ENCODE assay signal across 1 cellular context in genomic region chr5:120615967-120616645, GRCh38.
TF ChIP-seq lines count a peak whose summit lies in the region.

No MANE protein-coding gene starts in this region.

TF ChIP-seq in GM23338, 12 proteins besides CTCF, POLR2A, EP300 and RAD21 (continued from another document):
- TF ChIP-seq EZH2 (IDR thresholded peaks at IDR 0.05; ENCODE audit: low read depth, unreplicated experiment) (no peak), POLR2AphosphoS5 (IDR thresholded peaks at IDR 0.05; ENCODE audit: low read depth) (no peak), EZH2phosphoT487 (IDR thresholded peaks at IDR 0.05; ENCODE audit: unreplicated experiment) (no peak)
